ENCODE assay signal across 18 cellular contexts in genomic region chr22:26609287-26609686, GRCh38. TPM values are rescaled to one million over a fixed set of nuclear protein-coding genes. Genes with fewer than 3 reads are reported as not detected.
DNase-seq lines count a peak whose midpoint lies in the region; ATAC-seq, FAIRE-seq and TF ChIP-seq lines count a peak whose summit lies in the region.
"Had no signal": no experiment of that assay in that cellular context is flagged by ENCODE, and none has a peak within 500 bp of the region (broad histone marks: within the 10 kb centered on the region; RNA-seq: fewer than 3 reads in every experiment).

No MANE protein-coding gene starts in this region.

- H3K4me3 Mint-ChIP-seq in activated T-helper 1 cell treated with anti-CD3 and anti-CD28 coated beads, Interleukin-12 subunit alpha, Interleukin-12 subunit beta, Interleukin-2, Interleukin-4 antibody, amounts not matched to agents 30 ng/mL and 10 ng/mL and 1 ng/mL, durations not matched to agents 14 hours and 24 hours and 36 hours = no peak overlapping the region
- peak overlapping the region; percentile 28 for H3K4me3 Mint-ChIP-seq in natural killer cell treated with Interleukin-12 subunit alpha and Interleukin-12 subunit beta and Interleukin-15 and Interleukin-18, amount 100 ng/mL, for 72 hours
- H3K4me3 Mint-ChIP-seq in CD4-positive, alpha-beta T cell = no peak overlapping the region

- peaks cover 18% of the 10 kb centered on the region for H3K27me3 Mint-ChIP-seq in activated T-helper 1 cell treated with anti-CD3 and anti-CD28 coated beads, Interleukin-12 subunit alpha, Interleukin-12 subunit beta, Interleukin-2, Interleukin-4 antibody, amounts not matched to agents 30 ng/mL and 10 ng/mL and 1 ng/mL, durations not matched to agents 14 hours and 24 hours and 36 hours (ENCODE audit: insufficient read depth)
- no peaks in the 10 kb centered on the region for H3K27me3 Mint-ChIP-seq in natural killer cell treated with Interleukin-12 subunit alpha and Interleukin-12 subunit beta and Interleukin-15 and Interleukin-18, amount 100 ng/mL, for 72 hours
- H3K27me3 Mint-ChIP-seq in CD4-positive, alpha-beta T cell = no peaks in the 10 kb centered on the region
- H3K27me3 Mint-ChIP-seq: CD4-positive, CD25-positive, alpha-beta regulatory T cell had no signal

- no peak for TF ChIP-seq CTCF in CD4-positive, alpha-beta T cell (IDR thresholded peaks at IDR 0.05)
- TF ChIP-seq CTCF in tibial nerve (IDR thresholded peaks at IDR 0.05) (no peak), omental fat pad (IDR thresholded peaks at IDR 0.05) (no peak)

- H4K20me1 ChIP-seq in BLaER1 = no peaks in the 10 kb centered on the region

- H3K4me2 ChIP-seq in BLaER1 = peak overlapping the region; percentile 80

- peaks cover 35% of the 10 kb centered on the region for H3K4me1 Mint-ChIP-seq in activated T-helper 1 cell treated with anti-CD3 and anti-CD28 coated beads, Interleukin-12 subunit alpha, Interleukin-12 subunit beta, Interleukin-2, Interleukin-4 antibody, amounts not matched to agents 30 ng/mL and 10 ng/mL and 1 ng/mL, durations not matched to agents 14 hours and 24 hours and 36 hours (ENCODE audit: low read depth)
- peaks cover 33 to 37% of the 10 kb centered on the region in 2 donors for H3K4me1 Mint-ChIP-seq in natural killer cell treated with Interleukin-12 subunit alpha and Interleukin-12 subunit beta and Interleukin-15 and Interleukin-18, amount 100 ng/mL, for 72 hours (ENCODE audit: low read depth in 2 of 2)
- H3K4me1 Mint-ChIP-seq in CD4-positive, alpha-beta T cell (ENCODE audit: low read depth) = peaks cover 9% of the 10 kb centered on the region

- H3K36me3 Mint-ChIP-seq in activated T-helper 1 cell treated with anti-CD3 and anti-CD28 coated beads, Interleukin-12 subunit alpha, Interleukin-12 subunit beta, Interleukin-2, Interleukin-4 antibody, amounts not matched to agents 30 ng/mL and 10 ng/mL and 1 ng/mL, durations not matched to agents 14 hours and 24 hours and 36 hours (ENCODE audit: low read depth) = no peaks in the 10 kb centered on the region
- no peaks in the 10 kb centered on the region for H3K36me3 Mint-ChIP-seq in natural killer cell treated with Interleukin-12 subunit alpha and Interleukin-12 subunit beta and Interleukin-15 and Interleukin-18, amount 100 ng/mL, for 72 hours
- no peaks in the 10 kb centered on the region for H3K36me3 Mint-ChIP-seq in CD4-positive, alpha-beta T cell (ENCODE audit: low read depth)
- H3K36me3 Mint-ChIP-seq: CD4-positive, CD25-positive, alpha-beta regulatory T cell had no signal

- H3K36me3 ChIP-seq in BLaER1 = no peaks in the 10 kb centered on the region
- no peaks in the 10 kb centered on the region for H3K36me3 ChIP-seq in tibial nerve

- TF ChIP-seq POLR2A in GM12891 (IDR thresholded peaks at IDR 0.05; ENCODE audit: low read depth, low read length) = no peak
- no peak for TF ChIP-seq POLR2A in tibial nerve (IDR thresholded peaks at IDR 0.05)

- H3K9ac ChIP-seq in BLaER1 = peak overlapping the region; percentile 79; the same call in 1 of the 2 replicates

- intact Hi-C loops in activated T-helper 1 cell treated with anti-CD3 and anti-CD28 coated beads, Interleukin-12 subunit alpha, Interleukin-12 subunit beta, Interleukin-2, Interleukin-4 antibody, amounts not matched to agents 30 ng/mL and 10 ng/mL and 1 ng/mL, durations not matched to agents 14 hours and 24 hours and 36 hours (cut with micrococcal nuclease) = no loop called here
- intact Hi-C loops in CD4-positive, alpha-beta T cell (cut with DNase I, micrococcal nuclease) = no loop called here

- 86 to 90% methylated on average over 2 of the region's 2 CpGs for WGBS in tibial nerve, 2 donors

- no peak for TF ChIP-seq EP300 in tibial nerve (IDR thresholded peaks at IDR 0.05)

- peak; percentile 69 for FAIRE-seq in GM12891 (lab: Jason Lieb, UNC)
- FAIRE-seq: K562 had no signal

- ATAC-seq in natural killer cell treated with Interleukin-12 subunit alpha and Interleukin-12 subunit beta and Interleukin-15 and Interleukin-18, amount 100 ng/mL, for 72 hours = no peak
- ATAC-seq in CD4-positive, alpha-beta T cell (ENCODE audit: poor library complexity) = no peak
- no peak for ATAC-seq in omental fat pad (ENCODE audit: low FRiP score)
- ATAC-seq: HCT116, K562, PC-3 had no signal

- POLR2A ChIA-PET in CD4-positive, alpha-beta T cell (lab: Charles Lee) = no interaction called here

- H3K9me3 Mint-ChIP-seq in activated T-helper 1 cell treated with anti-CD3 and anti-CD28 coated beads, Interleukin-12 subunit alpha, Interleukin-12 subunit beta, Interleukin-2, Interleukin-4 antibody, amounts not matched to agents 30 ng/mL and 10 ng/mL and 1 ng/mL, durations not matched to agents 14 hours and 24 hours and 36 hours = no peaks in the 10 kb centered on the region
- no peaks in the 10 kb centered on the region for H3K9me3 Mint-ChIP-seq in natural killer cell treated with Interleukin-12 subunit alpha and Interleukin-12 subunit beta and Interleukin-15 and Interleukin-18, amount 100 ng/mL, for 72 hours
- H3K9me3 Mint-ChIP-seq in CD4-positive, alpha-beta T cell = no peaks in the 10 kb centered on the region

- H3K4me1 ChIP-seq in BLaER1 (peaks cover 81% of the 10 kb centered on the region), tibial nerve (no peaks in the 10 kb centered on the region)

- peak overlapping the region; percentile 94 for H3K27ac ChIP-seq in BLaER1
- no peak overlapping the region for H3K27ac ChIP-seq in CD4-positive, alpha-beta T cell (ENCODE audit: low read depth, low read length)
- H3K27ac ChIP-seq in tibial nerve = no peak overlapping the region

- H3K4me3 ChIP-seq in BLaER1 (no peak overlapping the region), tibial nerve (no peak overlapping the region)
- H3K4me3 ChIP-seq: K562 had no signal

- H3K9me3 ChIP-seq in BLaER1 (no peaks in the 10 kb centered on the region), tibial nerve (no peaks in the 10 kb centered on the region)
- H3K9me3 ChIP-seq in CD4-positive, alpha-beta T cell (ENCODE audit: control insufficient read depth, low read length) = no peaks in the 10 kb centered on the region

- no peaks in the 10 kb centered on the region for H3K27me3 ChIP-seq in BLaER1
- H3K27me3 ChIP-seq in CD4-positive, alpha-beta T cell (ENCODE audit: control insufficient read depth, insufficient read depth, low read length) = no peaks in the 10 kb centered on the region
- peaks cover 0 to 19% of the 10 kb centered on the region in 2 donors for H3K27me3 ChIP-seq in tibial nerve

- DNase-seq in GM12891 (ENCODE audit: insufficient read length, low spot score) (no peak), tibial nerve (ENCODE audit: low spot score in 2 of 2) (no peak), omental fat pad (ENCODE audit: low spot score) (no peak)
- DNase-seq in activated T-helper 1 cell treated with anti-CD3 and anti-CD28 coated beads, Interleukin-12 subunit alpha, Interleukin-12 subunit beta, Interleukin-2, Interleukin-4 antibody, amounts not matched to agents 30 ng/mL and 10 ng/mL and 1 ng/mL, durations not matched to agents 14 hours and 24 hours and 36 hours (ENCODE audit: low spot score) = no peak
- no peak for DNase-seq in natural killer cell treated with Interleukin-12 subunit alpha and Interleukin-12 subunit beta and Interleukin-15 and Interleukin-18, amount 100 ng/mL, for 72 hours (ENCODE audit: low spot score)
- no peak for DNase-seq in CD4-positive, alpha-beta T cell
- DNase-seq: AML-193; Calu3; CD4-positive, CD25-positive, alpha-beta regulatory T cell; DMS53; NCI-H1417 treated with DMSO at 0.1 percent for 48 hours; NCI-H2029; NCI-H748 treated with DMSO at 0.1 percent for 48 hours; PC-3 had no signal

- H3K27ac Mint-ChIP-seq in activated T-helper 1 cell treated with anti-CD3 and anti-CD28 coated beads, Interleukin-12 subunit alpha, Interleukin-12 subunit beta, Interleukin-2, Interleukin-4 antibody, amounts not matched to agents 30 ng/mL and 10 ng/mL and 1 ng/mL, durations not matched to agents 14 hours and 24 hours and 36 hours = peak overlapping the region; percentile 10
- peak overlapping the region in 1 of 2 donors; percentile 27 for H3K27ac Mint-ChIP-seq in natural killer cell treated with Interleukin-12 subunit alpha and Interleukin-12 subunit beta and Interleukin-15 and Interleukin-18, amount 100 ng/mL, for 72 hours
- H3K27ac Mint-ChIP-seq in CD4-positive, alpha-beta T cell = no peak overlapping the region

- CTCF ChIA-PET in CD4-positive, alpha-beta T cell (lab: Charles Lee) = interaction anchor here (0.6 kb wide), 1 partner anchor 20 kb away, joined by 3 read pairs; no protein-coding TSS in a partner anchor

RNA-seq across cellular contexts. Expression of gene CRYBB1, which starts 8.5 kb away (rescaled TPM):
- not detected for polyA plus RNA-seq in GM12891 (2012; ENCODE audit: low read depth, missing spikeins)
- total RNA-seq in activated T-helper 1 cell treated with anti-CD3 and anti-CD28 coated beads, Interleukin-12 subunit alpha, Interleukin-12 subunit beta, Interleukin-2, Interleukin-4 antibody, amounts not matched to agents 30 ng/mL and 10 ng/mL and 1 ng/mL, durations not matched to agents 14 hours and 24 hours and 36 hours = not detected in 2 replicates
- not detected for total RNA-seq in natural killer cell treated with Interleukin-12 subunit alpha and Interleukin-12 subunit beta and Interleukin-15 and Interleukin-18, amount 100 ng/mL, for 72 hours
- total RNA-seq in CD4-positive, alpha-beta T cell = not detected
- total RNA-seq in tibial nerve = 1 to 10 TPM in 3 of 4 donors, under 1 TPM in 1; 0.84 to 4.8 (median 1.8) TPM
- total RNA-seq in omental fat pad = 1 to 10 TPM in 3 of 4 donors, under 1 TPM in 1; 0.96 to 2.2 (median 1.9) TPM
- total RNA-seq: Calu3; CD4-positive, CD25-positive, alpha-beta regulatory T cell; NCI-H460; PC-3 had no signal
- polyA plus RNA-seq: CD4-positive, CD25-positive, alpha-beta regulatory T cell had no signal

RNA-seq across cellular contexts. Expression of gene CRYBA4, which starts 12.5 kb away (rescaled TPM):
- polyA plus RNA-seq in GM12891 (2012; ENCODE audit: low read depth, missing spikeins) = 0.28 TPM
- total RNA-seq in activated T-helper 1 cell treated with anti-CD3 and anti-CD28 coated beads, Interleukin-12 subunit alpha, Interleukin-12 subunit beta, Interleukin-2, Interleukin-4 antibody, amounts not matched to agents 30 ng/mL and 10 ng/mL and 1 ng/mL, durations not matched to agents 14 hours and 24 hours and 36 hours = not detected in 2 replicates
- not detected for total RNA-seq in natural killer cell treated with Interleukin-12 subunit alpha and Interleukin-12 subunit beta and Interleukin-15 and Interleukin-18, amount 100 ng/mL, for 72 hours
- not detected for total RNA-seq in CD4-positive, alpha-beta T cell
- not detected for total RNA-seq in tibial nerve
- not detected for total RNA-seq in omental fat pad
- total RNA-seq: Calu3; CD4-positive, CD25-positive, alpha-beta regulatory T cell; NCI-H460; PC-3 had no signal

RNA-seq across cellular contexts. Expression of gene TPST2, which starts 19.4 kb away (rescaled TPM):
- polyA plus RNA-seq in GM12891 (2012; ENCODE audit: low read depth, missing spikeins) = 13.3 TPM
- 36.1 and 37.0 TPM in 2 replicates for total RNA-seq in activated T-helper 1 cell treated with anti-CD3 and anti-CD28 coated beads, Interleukin-12 subunit alpha, Interleukin-12 subunit beta, Interleukin-2, Interleukin-4 antibody, amounts not matched to agents 30 ng/mL and 10 ng/mL and 1 ng/mL, durations not matched to agents 14 hours and 24 hours and 36 hours
- total RNA-seq in natural killer cell treated with Interleukin-12 subunit alpha and Interleukin-12 subunit beta and Interleukin-15 and Interleukin-18, amount 100 ng/mL, for 72 hours = 10 to 100 TPM; 43.1 to 43.6 TPM
- total RNA-seq in CD4-positive, alpha-beta T cell = 1 to 10 TPM; 7.2 to 7.4 TPM
- 10 to 100 TPM; 39.1 to 83.4 (median 60.6) TPM for total RNA-seq in tibial nerve
- total RNA-seq in omental fat pad = 100 to 1,000 TPM in 1 of 4 donors, 10 to 100 TPM in 3; 39.5 to 101 (median 73.3) TPM

RNA-seq across cellular contexts. Expression of gene MIAT, which starts 48.1 kb away (rescaled TPM):
- polyA plus RNA-seq in GM12891 (2012; ENCODE audit: low read depth, missing spikeins) = 1.2 TPM
- total RNA-seq in activated T-helper 1 cell treated with anti-CD3 and anti-CD28 coated beads, Interleukin-12 subunit alpha, Interleukin-12 subunit beta, Interleukin-2, Interleukin-4 antibody, amounts not matched to agents 30 ng/mL and 10 ng/mL and 1 ng/mL, durations not matched to agents 14 hours and 24 hours and 36 hours = 37.9 and 39.8 TPM in 2 replicates
- 10 to 100 TPM in 1 of 2 donors, 1 to 10 TPM in 1; 6.0 to 12.6 TPM for total RNA-seq in natural killer cell treated with Interleukin-12 subunit alpha and Interleukin-12 subunit beta and Interleukin-15 and Interleukin-18, amount 100 ng/mL, for 72 hours
- total RNA-seq in CD4-positive, alpha-beta T cell = 10 to 100 TPM; 26.8 to 27.2 TPM
- total RNA-seq in tibial nerve = 1 to 10 TPM in 1 of 4 donors, under 1 TPM in 3; 0.42 to 1.5 (median 0.62) TPM
- 1 to 10 TPM; 2.0 to 3.0 (median 2.4) TPM for total RNA-seq in omental fat pad
